17 cellular contexts compared by ENCODE assay signal in the genomic region with DNA sequence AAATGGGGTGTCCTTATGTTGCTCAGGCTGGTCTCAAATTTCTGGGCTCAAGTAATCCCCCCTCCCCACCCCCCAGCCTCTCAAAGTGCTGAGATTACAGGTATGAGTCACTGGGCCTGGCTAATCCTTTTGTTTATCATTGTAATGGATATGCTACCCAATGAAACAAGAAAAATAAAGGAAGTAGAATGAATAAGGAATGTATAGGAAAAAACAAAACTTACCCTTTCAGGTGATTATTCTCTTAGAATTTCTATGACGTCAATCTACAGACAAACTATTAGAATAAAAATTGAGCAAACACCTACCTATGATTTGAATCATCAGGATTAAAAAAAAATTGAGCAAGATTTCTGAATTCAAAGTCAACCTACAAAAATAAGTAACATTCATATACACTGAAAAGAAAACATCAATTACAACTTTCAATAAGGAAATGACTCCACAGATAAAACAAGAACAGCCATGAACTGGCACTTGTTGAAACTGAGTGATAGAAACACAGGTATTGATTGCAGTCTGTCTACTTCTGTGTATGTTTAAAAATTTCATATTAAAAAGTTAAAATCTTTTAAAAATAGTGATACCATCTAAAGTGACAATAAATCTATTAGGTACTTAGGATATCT. TPM values are rescaled to one million over a fixed set of nuclear protein-coding genes. Genes with fewer than 3 reads are reported as not detected.
DNase-seq lines count a peak whose midpoint lies in the region; ATAC-seq and TF ChIP-seq lines count a peak whose summit lies in the region.
"Had no signal": no experiment of that assay in that cellular context is flagged by ENCODE, and none has a peak within 500 bp of the region (broad histone marks: within the 10 kb centered on the region; RNA-seq: fewer than 3 reads in every experiment).

No MANE protein-coding gene starts in this region.

- H3K4me1 ChIP-seq in IMR-90 (ENCODE audit: control insufficient read depth, insufficient read depth, low read length) (peaks cover 8% of the 10 kb centered on the region), osteoblast (ENCODE audit: insufficient read depth, low read length) (peaks cover 30% of the 10 kb centered on the region)

- no peak overlapping the region for H2AK5ac ChIP-seq in IMR-90 (ENCODE audit: low read depth, low read length)

- dilution Hi-C loops in IMR-90 (cut with HindIII; ENCODE audit: low sequenced_read_pairs, unreplicated experiment) = no loop called here

- no peak for ATAC-seq in IMR-90 (ENCODE audit: low read depth)
- ATAC-seq in HG02885 (IDR thresholded peaks at IDR 0.05; ENCODE audit: poor library complexity, unreplicated experiment) = no peak
- ATAC-seq: K562 had no signal

- H3K79me2 ChIP-seq in osteoblast (ENCODE audit: insufficient read depth, low read length) = peaks cover 98% of the 10 kb centered on the region

- H3K23ac ChIP-seq in IMR-90 (ENCODE audit: low read depth, low read length) = no peak overlapping the region

- in situ Hi-C loops in IMR-90 (cut with MboI; ENCODE audit: low sequenced_read_pairs) = no loop called here

- no peak overlapping the region for H4K5ac ChIP-seq in IMR-90 (ENCODE audit: low read depth, low read length)

- no peak overlapping the region for H4K91ac ChIP-seq in IMR-90 (ENCODE audit: insufficient read depth, low read depth, low read length)

- H2AK9ac ChIP-seq in IMR-90 (replicated peaks; ENCODE audit: low read depth, low read length, poor library complexity) = no peak overlapping the region

- CTCF ChIA-PET in IMR-90 (lab: Yijun Ruan, JAX) = interaction anchor here (0.6 kb wide), 1 partner anchor 12 kb away, joined by 4 read pairs; the partner anchor contains the start of gene ADAM12

- TF ChIP-seq POLR2A in IMR-90 (IDR thresholded peaks at IDR 0.05; ENCODE audit: low read depth, low read length) = no peak

- H4K20me1 ChIP-seq in IMR-90 (ENCODE audit: insufficient read depth, low read length) = no peaks in the 10 kb centered on the region
- peaks cover 25% of the 10 kb centered on the region for H4K20me1 ChIP-seq in osteoblast (ENCODE audit: insufficient read depth, low read length)

- WGBS in IMR-90 (ENCODE audit: extremely low coverage in 2 of 2, insufficient read length in 1 of 2), 2 experiments = no CpG with 5 or more reads among the region's 1 CpG

- peak; percentile 55 for DNase-seq in DMS53 treated with DMSO at 0.1 percent for 48 hours (lab: John Stamatoyannopoulos, UW; ENCODE audit: unreplicated experiment)
- DNase-seq in IMR-90 = peak; percentile 61
- peak; percentile 30 for DNase-seq in amniotic epithelial cell (ENCODE audit: low read depth)
- no peak for DNase-seq in osteoblast (ENCODE audit: insufficient read length, low spot score, missing footprints)
- no peak for DNase-seq in stimulated activated CD4-positive, alpha-beta T cell treated with anti-CD3 and anti-CD28 coated beads, Interleukin-15, amount 100 ng/mL, for 24 hours
- DNase-seq in GM19240 (ENCODE audit: insufficient read length, low spot score) = no peak
- DNase-seq in stimulated activated CD4-positive, alpha-beta T cell treated with anti-CD3 and anti-CD28 coated beads, Interleukin-4, amount 100 ng/mL, for 1 hour = no peak
- DNase-seq: BE2C; CD4-positive, alpha-beta memory T cell; GOT3; NCI-H1930; NCI-H2171; NCI-H774; RPMI8226 had no signal

- TF ChIP-seq RAD21 in IMR-90 (IDR thresholded peaks at IDR 0.05; ENCODE audit: low read length) = no peak

- H3K4me3 ChIP-seq in IMR-90 (ENCODE audit: insufficient read depth, low read depth, low read length) (no peak overlapping the region), osteoblast (ENCODE audit: insufficient read depth, low read length) (no peak overlapping the region)
- H3K4me3 ChIP-seq: K562, SJCRH30 had no signal

- H2AFZ ChIP-seq in IMR-90 (replicated peaks; ENCODE audit: low read length, poor library complexity) (no peak overlapping the region), osteoblast (ENCODE audit: low read length) (no peak overlapping the region)

- no peak overlapping the region for H3K9ac ChIP-seq in IMR-90 (ENCODE audit: low read depth, low read length)

- no peaks in the 10 kb centered on the region for H3K9me1 ChIP-seq in IMR-90 (ENCODE audit: insufficient read depth, low read length)

- no peak overlapping the region for H3K18ac ChIP-seq in IMR-90 (ENCODE audit: low read depth, low read length)

- no peak overlapping the region for H4K8ac ChIP-seq in IMR-90 (ENCODE audit: low read depth in 2 of 2, low read length in 2 of 2)

- H3K4ac ChIP-seq in IMR-90 (ENCODE audit: low read depth, low read length) = no peak overlapping the region

- no peak overlapping the region for H2BK20ac ChIP-seq in IMR-90 (ENCODE audit: low read depth, low read length)

- H3K36me3 ChIP-seq in IMR-90 (ENCODE audit: control insufficient read depth, insufficient read depth, low read length) (no peaks in the 10 kb centered on the region), osteoblast (ENCODE audit: insufficient read depth, low read length) (peaks cover 22% of the 10 kb centered on the region)
- H3K36me3 ChIP-seq: BE2C, SJCRH30 had no signal

- H3K27me3 ChIP-seq in IMR-90 (ENCODE audit: control insufficient read depth, insufficient read depth, low read length) (no peaks in the 10 kb centered on the region), osteoblast (ENCODE audit: insufficient read depth, low read length) (no peaks in the 10 kb centered on the region)
- H3K27me3 ChIP-seq: BE2C, SJCRH30 had no signal

- POLR2A ChIA-PET in IMR-90 (lab: Charles Lee; ENCODE audit: unreplicated experiment) = no interaction called here

- H2BK5ac ChIP-seq in IMR-90 (ENCODE audit: low read depth, low read length, poor library complexity, severe bottlenecking) = no peak overlapping the region

- H3K27ac ChIP-seq in IMR-90 (ENCODE audit: insufficient read depth, low read length) = no peak overlapping the region
- peak overlapping the region; percentile 49 for H3K27ac ChIP-seq in osteoblast (ENCODE audit: low read depth, low read length)
- H3K27ac ChIP-seq: SJCRH30 had no signal

- H3K79me1 ChIP-seq in IMR-90 (ENCODE audit: low read depth in 1 of 2, low read length in 2 of 2) = no peaks in the 10 kb centered on the region

- intact Hi-C loops in IMR-90 (cut with micrococcal nuclease) = no loop called here

- H3K14ac ChIP-seq in IMR-90 (replicated peaks; ENCODE audit: low read depth, low read length) = no peak overlapping the region

- H3K56ac ChIP-seq in IMR-90 (ENCODE audit: extremely low read depth, insufficient read depth, low read length) = no peak overlapping the region

- H2BK15ac ChIP-seq in IMR-90 (ENCODE audit: low read depth, low read length) = no peak overlapping the region

- BruUV-seq in IMR-90 (replicated peaks; lab: Mats Ljungman, UMichigan) = no TSS peak

- no peak overlapping the region for H3K4me2 ChIP-seq in IMR-90 (ENCODE audit: low read depth, low read length)
- no peak overlapping the region for H3K4me2 ChIP-seq in osteoblast (ENCODE audit: insufficient read depth, low read length)

- H3K9me3 ChIP-seq in IMR-90 (ENCODE audit: control insufficient read depth, insufficient read depth, low read length) = no peaks in the 10 kb centered on the region; the same call in none of the 2 replicates
- no peaks in the 10 kb centered on the region for H3K9me3 ChIP-seq in osteoblast (ENCODE audit: low read depth, low read length)
- H3K9me3 ChIP-seq: BE2C had no signal

- no peak overlapping the region for H2BK120ac ChIP-seq in IMR-90 (ENCODE audit: low read depth, low read length)

- no peak for TF ChIP-seq CTCF in IMR-90 (conservative IDR thresholded peaks at IDR 0.05; ENCODE audit: low read depth, low read length)
- TF ChIP-seq CTCF in osteoblast (IDR thresholded peaks at IDR 0.05; ENCODE audit: extremely low read depth, low read depth, low read length) = no peak

TF ChIP-seq in IMR-90, 13 proteins besides CTCF, POLR2A, EP300 and RAD21:
- peak; percentile 51; the same call in 1 of the 2 replicates for TF ChIP-seq FOS (IDR thresholded peaks at IDR 0.05; ENCODE audit: low read depth, low read length)
- no peak for TF ChIP-seq RCOR1 (IDR thresholded peaks at IDR 0.05; ENCODE audit: insufficient replicate concordance, low read length)

RNA-seq across cellular contexts. Expression of gene ADAM12, which starts 12.2 kb away (rescaled TPM):
- total RNA-seq in IMR-90 (2012; rRNA removed) (9.7 and 10.2 TPM in 2 replicates), osteoblast (345 and 361 TPM in 2 replicates)
- 7.1 and 9.6 TPM in 2 replicates for polyA plus RNA-seq in IMR-90 (2012; rRNA removed)
- polyA plus RNA-seq in IMR-90 (2012; cell fraction: cytosol; rRNA removed) = 4.1 and 4.5 TPM in 2 replicates
- 6.7 and 11.2 TPM in 2 replicates for polyA plus RNA-seq in IMR-90 (2012; cell fraction: nucleus; rRNA removed; ENCODE audit: low replicate concordance)
- total RNA-seq: K562 had no signal
- polyA plus RNA-seq: K562 had no signal

Comparison
In these comparisons a context has a peak if more than half of its experiments do, and no peak if none do; other contexts are left out.
1. DNase-seq: peak in DMS53 treated with DMSO at 0.1 percent for 48 hours (single experiment), IMR-90 (single experiment) and amniotic epithelial cell (single experiment); none in osteoblast (single experiment), stimulated activated CD4-positive, alpha-beta T cell treated with anti-CD3 and anti-CD28 coated beads, Interleukin-15, amount 100 ng/mL, for 24 hours (single experiment), GM19240 (single experiment) and stimulated activated CD4-positive, alpha-beta T cell treated with anti-CD3 and anti-CD28 coated beads, Interleukin-4, amount 100 ng/mL, for 1 hour (single experiment).
2. RNA of gene ADAM12, which starts 12.2 kb away (total RNA-seq): 345 to 361 TPM in osteoblast; 9.7 to 10.2 TPM in IMR-90; every median in the first group is over 10 times any median in the second.